Comparison of ENCODE assay signal across 2 cellular contexts in the genomic region with DNA sequence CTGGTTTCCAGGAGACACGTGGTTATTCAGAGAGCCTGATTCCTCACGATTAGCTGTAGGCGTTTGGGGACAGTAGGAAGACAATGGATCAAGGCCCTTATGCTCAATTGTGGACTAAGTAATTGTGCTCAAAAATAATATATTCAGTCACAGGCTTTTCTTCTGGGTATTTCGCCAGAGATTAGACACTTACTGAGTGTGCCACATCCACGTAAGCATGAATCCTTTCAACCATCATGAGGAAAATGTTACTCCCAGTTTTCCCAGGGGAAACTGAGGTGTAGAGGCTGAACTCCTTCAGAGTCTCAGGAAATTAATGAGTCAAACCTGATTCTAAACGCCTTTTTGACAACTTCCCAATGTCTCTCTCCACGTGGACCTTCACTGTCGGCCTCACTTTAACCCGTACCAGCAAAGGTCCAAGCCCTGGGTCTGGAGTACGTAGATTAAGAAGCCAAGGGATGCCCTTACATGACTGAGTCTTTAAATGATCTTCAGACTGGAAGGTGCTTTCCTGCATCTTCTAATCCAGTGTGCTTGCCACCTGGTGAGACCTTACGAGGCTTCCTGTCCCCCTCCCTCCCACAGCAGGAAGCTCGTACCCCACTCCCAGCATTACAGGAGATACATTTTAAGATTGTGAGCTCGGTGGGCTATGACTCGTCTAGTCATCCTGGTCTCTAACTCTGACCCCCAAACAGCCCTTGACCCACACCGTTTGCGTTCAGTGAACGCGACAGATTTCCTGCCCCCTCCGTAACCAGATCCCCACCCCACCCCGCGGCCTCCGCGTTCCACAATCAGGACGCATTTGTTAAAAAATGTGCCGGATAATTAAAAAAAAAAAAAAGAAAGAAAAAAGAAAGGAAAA.
TF ChIP-seq lines count a peak whose summit lies in the region.

No MANE protein-coding gene starts in this region.

TF ChIP-seq in HEK293T, 16 proteins besides CTCF, POLR2A, EP300 and RAD21:
- TF ChIP-seq FOXM1 (IDR thresholded peaks at IDR 0.05; ENCODE audit: borderline replicate concordance): no peak
- TF ChIP-seq L3MBTL2 (conservative IDR thresholded peaks at IDR 0.05): peak; percentile 36; the same call in 1 of the 2 replicates

TF ChIP-seq in endothelial cell of umbilical vein, 7 proteins besides CTCF, POLR2A, EP300 and RAD21:
- TF ChIP-seq FOS (IDR thresholded peaks at IDR 0.05; ENCODE audit: borderline replicate concordance, insufficient read depth, low read length): no peak
- no peak for TF ChIP-seq EZH2 (IDR thresholded peaks at IDR 0.05; ENCODE audit: borderline replicate concordance, low read depth, low read length, severe bottlenecking)
- TF ChIP-seq MYC (IDR thresholded peaks at IDR 0.05; ENCODE audit: low read depth, low read length): no peak
- TF ChIP-seq POLR2AphosphoS5 (IDR thresholded peaks at IDR 0.05; ENCODE audit: insufficient read depth, low read depth, low read length): no peak
- TF ChIP-seq GATA2 (IDR thresholded peaks at IDR 0.05; ENCODE audit: insufficient read depth, insufficient read length, low read depth, low read length): no peak
- TF ChIP-seq JUN (IDR thresholded peaks at IDR 0.05; ENCODE audit: borderline replicate concordance, insufficient read depth, insufficient read length, low read depth): no peak
- TF ChIP-seq, protein P1, sequence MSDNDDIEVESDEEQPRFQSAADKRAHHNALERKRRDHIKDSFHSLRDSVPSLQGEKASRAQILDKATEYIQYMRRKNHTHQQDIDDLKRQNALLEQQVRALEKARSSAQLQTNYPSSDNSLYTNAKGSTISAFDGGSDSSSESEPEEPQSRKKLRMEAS (IDR thresholded peaks at IDR 0.05; ENCODE audit: insufficient read depth, insufficient read length): no peak
